13 cellular contexts compared by ENCODE assay signal in genomic region chr17:56153215-56153614, GRCh38. TPM values are rescaled to one million over a fixed set of nuclear protein-coding genes. Genes with fewer than 3 reads are reported as not detected.
"Had no signal": no experiment of that assay in that cellular context is flagged by ENCODE, and none has a peak within 500 bp of the region (broad histone marks: within the 10 kb centered on the region; RNA-seq: fewer than 3 reads in every experiment).

TSS of gene ANKFN1 (plus strand) at chr17:56153475. CDS start at chr17:56212668, 59,193 bp downstream.

- H3K4me3 ChIP-seq: gastroesophageal sphincter, prostate gland, right lobe of liver, upper lobe of left lung had no signal

- ATAC-seq: activated CD4-positive, CD25-positive, alpha-beta regulatory T cell treated with anti-CD3 and anti-CD28 coated beads, Interleukin-2, amount 50 U/mL, for 24 hours; gastroesophageal sphincter; right lobe of liver; stimulated activated naive B cell treated with anti-CD40 and anti-IgM and Interleukin-4, amounts not matched to agents 10 μg/mL and 1 μg/mL and 100 μg/mL, for 72 hours had no signal

- DNase-seq: activated effector memory CD4-positive, alpha-beta T cell treated with anti-CD3 and anti-CD28 coated beads, Interleukin-2, amount 50 U/mL, for 16 hours; activated T-cell treated with anti-CD3 and anti-CD28 coated beads, Interleukin-2, amount 50 U/mL, for 24 hours; effector CD8-positive, alpha-beta T cell; right lobe of liver; stimulated activated CD4-positive, alpha-beta T cell treated with anti-CD3 and anti-CD28 coated beads, Interleukin-2, amount 100 ng/mL, for 24 hours; stimulated activated naive B cell treated with anti-CD40 and anti-IgM and Interleukin-4, amounts not matched to agents 10 μg/mL and 1 μg/mL and 100 μg/mL, for 72 hours; upper lobe of left lung had no signal

- H3K27me3 ChIP-seq: gastroesophageal sphincter, right lobe of liver, upper lobe of left lung had no signal

- H3K4me1 ChIP-seq: gastroesophageal sphincter, prostate gland, upper lobe of left lung had no signal

- H3K27me3 Mint-ChIP-seq: activated naive CD8-positive, alpha-beta T cell; activated T-cell treated with anti-CD3 and anti-CD28 coated beads, Interleukin-2, amount 50 U/mL, for 24 hours; stimulated activated naive B cell treated with anti-CD40 and anti-IgM and Interleukin-4, amounts not matched to agents 10 μg/mL and 1 μg/mL and 100 μg/mL, for 72 hours had no signal

- H3K9me3 ChIP-seq: gastroesophageal sphincter, prostate gland, right lobe of liver, upper lobe of left lung had no signal

- H3K9me3 Mint-ChIP-seq: activated T-cell treated with anti-CD3 and anti-CD28 coated beads, Interleukin-2, amount 50 U/mL, for 24 hours; stimulated activated naive B cell treated with anti-CD40 and anti-IgM and Interleukin-4, amounts not matched to agents 10 μg/mL and 1 μg/mL and 100 μg/mL, for 72 hours; T-helper 2 cell treated with Interferon-gamma antibody and Interleukin-4, amounts not matched to agents 5 μg/mL and 100 μg/mL, for 36 hours had no signal

- H3K4me1 Mint-ChIP-seq: stimulated activated naive B cell treated with anti-CD40 and anti-IgM and Interleukin-4, amounts not matched to agents 10 μg/mL and 1 μg/mL and 100 μg/mL, for 72 hours had no signal

- H3K27ac ChIP-seq: gastroesophageal sphincter, prostate gland, right lobe of liver, upper lobe of left lung had no signal

- H3K36me3 Mint-ChIP-seq: activated naive CD8-positive, alpha-beta T cell; stimulated activated naive B cell treated with anti-CD40 and anti-IgM and Interleukin-4, amounts not matched to agents 10 μg/mL and 1 μg/mL and 100 μg/mL, for 72 hours had no signal

- H3K27ac Mint-ChIP-seq: activated naive CD8-positive, alpha-beta T cell; activated T-cell treated with anti-CD3 and anti-CD28 coated beads, Interleukin-2, amount 50 U/mL, for 24 hours; stimulated activated naive B cell treated with anti-CD40 and anti-IgM and Interleukin-4, amounts not matched to agents 10 μg/mL and 1 μg/mL and 100 μg/mL, for 72 hours; T-helper 2 cell treated with Interferon-gamma antibody and Interleukin-4, amounts not matched to agents 5 μg/mL and 100 μg/mL, for 36 hours had no signal

- H3K4me3 Mint-ChIP-seq: activated naive CD8-positive, alpha-beta T cell; activated T-cell treated with anti-CD3 and anti-CD28 coated beads, Interleukin-2, amount 50 U/mL, for 24 hours; stimulated activated naive B cell treated with anti-CD40 and anti-IgM and Interleukin-4, amounts not matched to agents 10 μg/mL and 1 μg/mL and 100 μg/mL, for 72 hours; T-helper 2 cell treated with Interferon-gamma antibody and Interleukin-4, amounts not matched to agents 5 μg/mL and 100 μg/mL, for 36 hours had no signal

- H3K36me3 ChIP-seq: gastroesophageal sphincter, prostate gland, right lobe of liver, upper lobe of left lung had no signal

RNA-seq across cellular contexts. Expression of gene ANKFN1, which starts in this region (rescaled TPM):
- total RNA-seq: kidney epithelial cell had no signal
